ENCODE assay signal across 12 cellular contexts in genomic region chr3:134846943-134847342, GRCh38.
DNase-seq lines count a peak whose midpoint lies in the region; TF ChIP-seq lines count a peak whose summit lies in the region.
"Had no signal": no experiment of that assay in that cellular context is flagged by ENCODE, and none has a peak within 500 bp of the region (broad histone marks: within the 10 kb centered on the region; RNA-seq: fewer than 3 reads in every experiment).

No MANE protein-coding gene starts in this region.

- in situ Hi-C loops in brain microvascular endothelial cell (cut with HindIII; ENCODE audit: low pct_ligation_motif_present, low sequenced_read_pairs) (no loop called here), KBM-7 (cut with MboI; ENCODE audit: low pct_unique_long_range_greater_than_20kb, low sequenced_read_pairs) (no loop called here)

- no peak overlapping the region for H3K4me3 ChIP-seq in brain microvascular endothelial cell (ENCODE audit: low read depth, low read length)
- H3K4me3 ChIP-seq: Peyer's patch, skin epidermis, tibial artery had no signal

- TF ChIP-seq CTCF in brain microvascular endothelial cell (IDR thresholded peaks at IDR 0.05; ENCODE audit: low read depth, low read length, missing control alignments) = no peak

- H3K36me3 ChIP-seq in brain microvascular endothelial cell (replicated peaks) = no peaks in the 10 kb centered on the region
- H3K36me3 ChIP-seq: Peyer's patch, tibial artery had no signal

- no peak overlapping the region for H3K27ac ChIP-seq in brain microvascular endothelial cell
- H3K27ac ChIP-seq: Peyer's patch, tibial artery had no signal

- DNase-seq in AG08395 (ENCODE audit: low spot score) (peak; percentile 95), HPDE6-E6E7 (ENCODE audit: extremely low spot score) (peak; percentile 4), brain microvascular endothelial cell (peak; percentile 37), kidney tubule cell (ENCODE audit: low spot score) (peak; percentile 100), DMS114 treated with DMSO at 0.1 percent for 48 hours (lab: John Stamatoyannopoulos, UW; ENCODE audit: unreplicated experiment) (no peak), NCI-H82 (lab: John Stamatoyannopoulos, UW) (no peak), KBM-7 (no peak), NCI-H345 (lab: John Stamatoyannopoulos, UW) (no peak)
- DNase-seq: glutamatergic neuron, Peyer's patch, tibial artery had no signal

- H3K27me3 ChIP-seq in brain microvascular endothelial cell (replicated peaks) = no peaks in the 10 kb centered on the region
- H3K27me3 ChIP-seq: Peyer's patch, tibial artery had no signal

Comparison
In these comparisons a context has a peak if more than half of its experiments do, and no peak if none do; other contexts are left out.
1. DNase-seq: peak in AG08395 (single experiment), HPDE6-E6E7 (single experiment), brain microvascular endothelial cell (single experiment) and kidney tubule cell (single experiment); none in DMS114 treated with DMSO at 0.1 percent for 48 hours (single experiment), NCI-H82 (single experiment), KBM-7 (single experiment) and NCI-H345 (single experiment).